Comparison of ENCODE assay signal across 17 cellular contexts in genomic region chr6:156822747-156823206, GRCh38. TPM values are rescaled to one million over a fixed set of nuclear protein-coding genes. Genes with fewer than 3 reads are reported as not detected.
A peak's percentile ranks its signal among the peaks of the same experiment; 100 is the strongest.
DNase-seq lines count a peak whose midpoint lies in the region; ATAC-seq, FAIRE-seq and TF ChIP-seq lines count a peak whose summit lies in the region.
"Had no signal": no experiment of that assay in that cellular context is flagged by ENCODE, and none has a peak within 500 bp of the region (broad histone marks: within the 10 kb centered on the region; RNA-seq: fewer than 3 reads in every experiment).

No MANE protein-coding gene starts in this region.

- intact Hi-C loops in activated B cell treated with CpG ODN at 0.5 μM for 24 hours (cut with micrococcal nuclease), result no loop called here

- peak overlapping the region; percentile 3 for H3K27ac Mint-ChIP-seq in activated B cell treated with CpG ODN at 0.5 μM for 24 hours

- peak; percentile 74 for FAIRE-seq in islet of Langerhans (lab: Jason Lieb, UNC)
- FAIRE-seq in HTR-8/SVneo (lab: Jason Lieb, UNC), result no peak
- FAIRE-seq: A204.1 had no signal

- H3K36me3 Mint-ChIP-seq in activated B cell treated with CpG ODN at 0.5 μM for 24 hours (ENCODE audit: low read depth), result peaks cover 15% of the 10 kb centered on the region

- POLR2A ChIA-PET in activated B cell treated with CpG ODN at 0.5 μM for 24 hours (lab: Charles Lee), result interaction anchor here (0.7 to 0.9 kb wide), 2 partner anchors 26 to 150 kb away, joined by 4 read pairs; no protein-coding TSS in a partner anchor

- H3K4me3 ChIP-seq in skeletal muscle tissue (ENCODE audit: low read length in 3 of 3), result peak overlapping the region; percentile 38 to 73 (median 72)
- H3K4me3 ChIP-seq: SJSA1 had no signal

- H3K9me3 Mint-ChIP-seq in activated B cell treated with CpG ODN at 0.5 μM for 24 hours, result no peaks in the 10 kb centered on the region

- peak overlapping the region; percentile 58 to 79 (median 77) for H3K9ac ChIP-seq in skeletal muscle tissue (ENCODE audit: low read depth in 1 of 3, low read length in 3 of 3)

- peak overlapping the region; percentile 24 for H3K4me3 Mint-ChIP-seq in activated B cell treated with CpG ODN at 0.5 μM for 24 hours

- TF ChIP-seq CTCF in activated B cell treated with CpG ODN at 0.5 μM for 24 hours (IDR thresholded peaks at IDR 0.05), result no peak

- no peaks in the 10 kb centered on the region for H3K27me3 ChIP-seq in skeletal muscle tissue (ENCODE audit: control insufficient read depth in 3 of 3, insufficient read depth in 3 of 3, low read length in 3 of 3)
- H3K27me3 ChIP-seq: SJSA1 had no signal

- no peaks in the 10 kb centered on the region for H3K36me3 ChIP-seq in skeletal muscle tissue (ENCODE audit: control insufficient read depth in 3 of 3, insufficient read depth in 3 of 3, low read length in 3 of 3)
- H3K36me3 ChIP-seq: SJSA1 had no signal

- ATAC-seq in activated B cell treated with CpG ODN at 0.5 μM for 24 hours (ENCODE audit: low read depth), result no peak
- no peak for ATAC-seq in HG03095 (IDR thresholded peaks at IDR 0.05; ENCODE audit: unreplicated experiment)

- DNase-seq in DMS153 (lab: John Stamatoyannopoulos, UW) (peak; percentile 6), DMS153 treated with DMSO at 0.1 percent for 48 hours (lab: John Stamatoyannopoulos, UW; ENCODE audit: unreplicated experiment) (no peak), activated B cell treated with CpG ODN at 0.5 μM for 24 hours (no peak), HTR-8/SVneo (ENCODE audit: insufficient read length, low spot score) (no peak)
- no peak for DNase-seq in activated naive CD4-positive, alpha-beta T cell treated with anti-CD3 and anti-CD28 coated beads, Interleukin-2, amount 50 U/mL, for 16 hours
- DNase-seq: activated CD4-positive, alpha-beta T cell treated with anti-CD3 and anti-CD28 coated beads for 48 hours; activated gamma-delta T cell treated with Interleukin-2 at 50 U/mL for 16 hours; cortex of kidney; DND-41; foreskin fibroblast; kidney glomerular epithelial cell; NCI-H524 had no signal

- no peaks in the 10 kb centered on the region for H3K27me3 Mint-ChIP-seq in activated B cell treated with CpG ODN at 0.5 μM for 24 hours

- H3K4me1 ChIP-seq in skeletal muscle tissue (ENCODE audit: control insufficient read depth in 3 of 3, insufficient read depth in 3 of 3, low read length in 3 of 3), result peaks cover 44 to 51% (median 45%) of the 10 kb centered on the region in 3 donors

- peak overlapping the region; percentile 85 for H3K27ac ChIP-seq in skeletal muscle tissue (ENCODE audit: low read depth, low read length)
- H3K27ac ChIP-seq: SJSA1 had no signal

- peaks cover 89% of the 10 kb centered on the region for H3K4me1 Mint-ChIP-seq in activated B cell treated with CpG ODN at 0.5 μM for 24 hours

- H3K9me3 ChIP-seq in skeletal muscle tissue (ENCODE audit: control insufficient read depth in 3 of 3, low read length in 3 of 3), result no peaks in the 10 kb centered on the region
- H3K9me3 ChIP-seq: SJSA1 had no signal

- CTCF ChIA-PET in activated B cell treated with CpG ODN at 0.5 μM for 24 hours (lab: Charles Lee), result no interaction called here

RNA-seq across cellular contexts. Expression of gene ARID1B, which starts 45.6 kb away (rescaled TPM):
- 194 and 248 TPM in 2 replicates for total RNA-seq in activated B cell treated with CpG ODN at 0.5 μM for 24 hours
- total RNA-seq in skeletal muscle tissue, result 73.6 TPM
